In the genomic region with DNA sequence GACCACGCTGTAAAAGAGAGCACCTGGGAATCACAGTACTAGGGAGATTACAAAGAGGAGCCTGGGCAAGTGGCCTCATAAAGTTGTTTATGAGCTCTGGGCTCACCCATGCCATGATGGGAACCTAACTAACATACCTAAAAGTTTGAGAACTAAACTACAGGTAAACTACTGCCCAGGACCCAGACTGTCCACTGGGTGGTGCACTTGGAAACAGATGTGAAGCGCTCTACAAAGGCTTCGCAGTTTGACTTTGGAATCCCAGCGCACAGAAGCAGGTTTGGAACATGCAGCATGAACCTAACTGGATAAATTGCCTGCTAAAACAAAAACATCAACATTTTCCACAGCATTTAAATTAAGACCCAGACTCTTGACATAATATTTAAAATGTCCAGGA, we compare ENCODE assay signal across 7 cellular contexts.
DNase-seq lines count a peak whose midpoint lies in the region; ATAC-seq and TF ChIP-seq lines count a peak whose summit lies in the region.

No MANE protein-coding gene starts in this region.

- DNase-seq in mucosa of gallbladder (ENCODE audit: low spot score) (peak; percentile 25), NOMO-1 treated with dmso at 0.1 percent for 144 hours (lab: John Stamatoyannopoulos, UW; ENCODE audit: unreplicated experiment) (no peak), OCI-M2 (lab: John Stamatoyannopoulos, UW; ENCODE audit: unreplicated experiment) (no peak)
- no peak for DNase-seq in activated CD8-positive, alpha-beta memory T cell treated with anti-CD3 and anti-CD28 coated beads, Interleukin-2, amount 10 ng/mL, durations not matched to agents 7 days and 5 days

- ATAC-seq in GM18867 (IDR thresholded peaks at IDR 0.05; ENCODE audit: unreplicated experiment) (peak; percentile 49), HG03378 (IDR thresholded peaks at IDR 0.05; ENCODE audit: unreplicated experiment) (peak; percentile 53)
- ATAC-seq in activated CD8-positive, alpha-beta memory T cell treated with anti-CD3 and anti-CD28 coated beads, Interleukin-2, amount 10 ng/mL, durations not matched to agents 7 days and 5 days, result no peak

- H3K27ac Mint-ChIP-seq in activated CD8-positive, alpha-beta memory T cell treated with anti-CD3 and anti-CD28 coated beads, Interleukin-2, amount 10 ng/mL, durations not matched to agents 7 days and 5 days, result no peak overlapping the region

- no peaks in the 10 kb centered on the region for H3K27me3 Mint-ChIP-seq in activated CD8-positive, alpha-beta memory T cell treated with anti-CD3 and anti-CD28 coated beads, Interleukin-2, amount 10 ng/mL, durations not matched to agents 7 days and 5 days

- H3K9me3 Mint-ChIP-seq in activated CD8-positive, alpha-beta memory T cell treated with anti-CD3 and anti-CD28 coated beads, Interleukin-2, amount 10 ng/mL, durations not matched to agents 7 days and 5 days (ENCODE audit: low read depth), result no peaks in the 10 kb centered on the region

- no peak overlapping the region for H3K4me3 Mint-ChIP-seq in activated CD8-positive, alpha-beta memory T cell treated with anti-CD3 and anti-CD28 coated beads, Interleukin-2, amount 10 ng/mL, durations not matched to agents 7 days and 5 days

- peak; percentile 90 for TF ChIP-seq CTCF in VCaP (conservative IDR thresholded peaks at IDR 0.05)

- H3K36me3 Mint-ChIP-seq in activated CD8-positive, alpha-beta memory T cell treated with anti-CD3 and anti-CD28 coated beads, Interleukin-2, amount 10 ng/mL, durations not matched to agents 7 days and 5 days, result no peaks in the 10 kb centered on the region

- no peak overlapping the region for H3K27ac ChIP-seq in VCaP

- CTCF ChIA-PET in activated CD8-positive, alpha-beta memory T cell treated with anti-CD3 and anti-CD28 coated beads, Interleukin-2, amount 10 ng/mL, durations not matched to agents 7 days and 5 days (lab: Charles Lee), result no interaction called here

- H3K4me1 Mint-ChIP-seq in activated CD8-positive, alpha-beta memory T cell treated with anti-CD3 and anti-CD28 coated beads, Interleukin-2, amount 10 ng/mL, durations not matched to agents 7 days and 5 days, result no peaks in the 10 kb centered on the region
